ENCODE assay signal across 9 cellular contexts in the genomic region with DNA sequence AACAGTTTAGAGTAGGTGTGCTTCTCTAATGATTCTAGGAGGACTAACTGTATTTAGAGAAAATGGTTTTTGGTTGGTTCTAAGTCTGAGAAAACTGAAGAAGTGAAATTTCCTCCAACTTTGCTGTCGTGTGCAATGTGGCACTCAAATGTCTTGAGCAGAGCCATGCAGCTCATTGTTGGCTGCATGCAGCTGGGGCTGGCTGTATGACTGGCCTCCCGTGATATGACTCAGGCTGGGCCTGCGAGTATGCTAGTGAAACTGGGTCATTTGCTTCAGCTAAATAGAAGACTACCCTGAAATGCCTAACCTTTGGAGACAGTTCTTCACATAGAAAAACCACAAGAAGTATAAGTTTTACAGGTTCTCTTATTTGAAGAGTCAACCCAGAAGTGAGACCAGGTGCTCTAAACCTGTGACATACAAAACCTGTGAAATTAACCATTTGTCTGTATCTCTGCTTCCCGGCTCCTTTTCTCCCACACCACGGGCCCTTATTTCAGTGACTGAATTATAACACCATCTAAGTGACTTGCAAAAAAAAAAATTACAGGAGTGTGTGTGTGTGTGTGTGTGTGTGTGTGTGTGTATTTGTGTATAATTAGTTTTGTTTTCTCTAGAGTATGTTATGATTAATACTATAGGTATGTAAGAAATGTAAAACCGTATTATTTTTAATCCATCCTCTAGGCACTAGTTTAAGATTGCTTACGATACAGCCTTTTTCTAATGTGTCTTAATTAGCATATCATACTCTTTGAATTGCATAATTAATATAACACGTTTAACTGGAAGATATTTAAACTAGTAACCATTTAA. TPM values are rescaled to one million over a fixed set of nuclear protein-coding genes. Genes with fewer than 3 reads are reported as not detected.
DNase-seq lines count a peak whose midpoint lies in the region; ATAC-seq and TF ChIP-seq lines count a peak whose summit lies in the region.
"Had no signal": no experiment of that assay in that cellular context is flagged by ENCODE, and none has a peak within 500 bp of the region (broad histone marks: within the 10 kb centered on the region; RNA-seq: fewer than 3 reads in every experiment).

No MANE protein-coding gene starts in this region.

- no peak overlapping the region for H3K27ac ChIP-seq in breast epithelium
- no peak overlapping the region for H3K27ac ChIP-seq in spleen
- H3K27ac ChIP-seq: BLaER1 treated with 17β-estradiol and CSF1 and Interleukin-3, amounts not matched to agents 10 nM and 100 nM had no signal

- intact Hi-C loops in MCF 10A (cut with micrococcal nuclease), result no loop called here
- intact Hi-C loops in breast epithelium (cut with DNase I; ENCODE audit: low total_unique reads), result no loop called here
- intact Hi-C loops in spleen (cut with DNase I; ENCODE audit: low total_unique reads), result no loop called here

- POLR2A ChIA-PET in MCF 10A (lab: Yijun Ruan, JAX), result interaction anchor here (1.0 to 1.5 kb wide), 5 partner anchors 15 to 73 kb away, joined by 3 to 10 read pairs (median 4); a partner anchor contains a TSS
- POLR2A ChIA-PET in activated CD4-positive, alpha-beta T cell treated with anti-CD3 and anti-CD28 coated beads, Interleukin-2, amount 10 ng/mL, durations not matched to agents 7 days and 5 days (lab: Charles Lee), result interaction anchor here (0.6 to 1.6 kb wide), 3 partner anchors 72 to 660 kb away, joined by 3 to 7 read pairs (median 5); a partner anchor contains a TSS

- ATAC-seq in HG03095 (IDR thresholded peaks at IDR 0.05; ENCODE audit: unreplicated experiment), result peak; percentile 99
- peak; percentile 100 for ATAC-seq in stimulated activated naive B cell treated with anti-CD40 and anti-IgM and Interleukin-4, amounts not matched to agents 10 μg/mL and 1 μg/mL and 100 μg/mL, for 72 hours (replicated peaks)

- H3K36me3 ChIP-seq in breast epithelium (peaks cover 10% of the 10 kb centered on the region), spleen (peaks cover 0 to 97% (median 38%) of the 10 kb centered on the region in 6 donors)

- 56 to 80% (median 69%) methylated on average over 8 of the region's 8 CpGs for WGBS in spleen, 5 donors

- H3K9me3 ChIP-seq in breast epithelium, result peaks cover 0 to 21% of the 10 kb centered on the region in 2 donors
- H3K9me3 ChIP-seq in spleen, result peaks cover 0 to 7% (median 0%) of the 10 kb centered on the region in 8 donors

- H3K27me3 ChIP-seq in breast epithelium (no peaks in the 10 kb centered on the region), spleen (replicated peaks in 1 of 7) (no peaks in the 10 kb centered on the region)
- H3K27me3 ChIP-seq: BLaER1 treated with 17β-estradiol and CSF1 and Interleukin-3, amounts not matched to agents 10 nM and 100 nM had no signal

- no peak for TF ChIP-seq POLR2A in breast epithelium (IDR thresholded peaks at IDR 0.05)
- no peak for TF ChIP-seq POLR2A in spleen (IDR thresholded peaks at IDR 0.05)

- H3K36me3 Mint-ChIP-seq in MCF 10A (ENCODE audit: insufficient read depth, unreplicated experiment), result peaks cover 72% of the 10 kb centered on the region
- peaks cover 49% of the 10 kb centered on the region for H3K36me3 Mint-ChIP-seq in activated CD4-positive, alpha-beta T cell treated with anti-CD3 and anti-CD28 coated beads, Interleukin-2, amount 10 ng/mL, durations not matched to agents 7 days and 5 days (ENCODE audit: low read depth)
- H3K36me3 Mint-ChIP-seq in stimulated activated naive B cell treated with anti-CD40 and anti-IgM and Interleukin-4, amounts not matched to agents 10 μg/mL and 1 μg/mL and 100 μg/mL, for 72 hours, result peaks cover 28 to 39% of the 10 kb centered on the region in 2 donors

- peak overlapping the region; percentile 66 for H3K27ac Mint-ChIP-seq in MCF 10A (ENCODE audit: low read depth, unreplicated experiment)
- H3K27ac Mint-ChIP-seq in activated CD4-positive, alpha-beta T cell treated with anti-CD3 and anti-CD28 coated beads, Interleukin-2, amount 10 ng/mL, durations not matched to agents 7 days and 5 days, result peak overlapping the region; percentile 55
- peak overlapping the region; percentile 37 for H3K27ac Mint-ChIP-seq in stimulated activated naive B cell treated with anti-CD40 and anti-IgM and Interleukin-4, amounts not matched to agents 10 μg/mL and 1 μg/mL and 100 μg/mL, for 72 hours

- H3K27me3 Mint-ChIP-seq in MCF 10A (ENCODE audit: insufficient read depth, unreplicated experiment), result no peaks in the 10 kb centered on the region
- H3K27me3 Mint-ChIP-seq in activated CD4-positive, alpha-beta T cell treated with anti-CD3 and anti-CD28 coated beads, Interleukin-2, amount 10 ng/mL, durations not matched to agents 7 days and 5 days, result no peaks in the 10 kb centered on the region
- H3K27me3 Mint-ChIP-seq in stimulated activated naive B cell treated with anti-CD40 and anti-IgM and Interleukin-4, amounts not matched to agents 10 μg/mL and 1 μg/mL and 100 μg/mL, for 72 hours, result no peaks in the 10 kb centered on the region

- no peak for TF ChIP-seq CTCF in MCF 10A (IDR thresholded peaks at IDR 0.05; ENCODE audit: unreplicated experiment)
- TF ChIP-seq CTCF in breast epithelium (IDR thresholded peaks at IDR 0.05), result no peak
- no peak for TF ChIP-seq CTCF in spleen (IDR thresholded peaks at IDR 0.05 in 8 of 11, conservative IDR thresholded peaks at IDR 0.05 in 3 of 11)

- DNase-seq in MCF 10A (ENCODE audit: unreplicated experiment), result peak; percentile 59
- no peak for DNase-seq in breast epithelium (ENCODE audit: low spot score in 2 of 2)
- DNase-seq in activated CD4-positive, alpha-beta T cell treated with anti-CD3 and anti-CD28 coated beads, Interleukin-2, amount 10 ng/mL, durations not matched to agents 7 days and 5 days, result peak; percentile 43
- DNase-seq in germinal center (ENCODE audit: low spot score), result peak; percentile 14
- DNase-seq in stimulated activated naive B cell treated with anti-CD40 and anti-IgM and Interleukin-4, amounts not matched to agents 10 μg/mL and 1 μg/mL and 100 μg/mL, for 72 hours, result peak; percentile 54
- DNase-seq in NCI-H510A treated with DMSO at 0.1 percent for 48 hours (lab: John Stamatoyannopoulos, UW), result no peak
- no peak for DNase-seq in spleen

- H3K4me3 ChIP-seq in breast epithelium (no peak overlapping the region), spleen (no peak overlapping the region)
- H3K4me3 ChIP-seq: BLaER1 treated with 17β-estradiol and CSF1 and Interleukin-3, amounts not matched to agents 10 nM and 100 nM had no signal

- no peak overlapping the region for H3K4me3 Mint-ChIP-seq in MCF 10A (ENCODE audit: unreplicated experiment)
- no peak overlapping the region for H3K4me3 Mint-ChIP-seq in activated CD4-positive, alpha-beta T cell treated with anti-CD3 and anti-CD28 coated beads, Interleukin-2, amount 10 ng/mL, durations not matched to agents 7 days and 5 days
- H3K4me3 Mint-ChIP-seq in stimulated activated naive B cell treated with anti-CD40 and anti-IgM and Interleukin-4, amounts not matched to agents 10 μg/mL and 1 μg/mL and 100 μg/mL, for 72 hours, result no peak overlapping the region

- no TSS peak for BruUV-seq in MCF 10A (replicated peaks; lab: Mats Ljungman, UMichigan)

- no peaks in the 10 kb centered on the region for H3K9me3 Mint-ChIP-seq in MCF 10A (ENCODE audit: unreplicated experiment)
- H3K9me3 Mint-ChIP-seq in activated CD4-positive, alpha-beta T cell treated with anti-CD3 and anti-CD28 coated beads, Interleukin-2, amount 10 ng/mL, durations not matched to agents 7 days and 5 days, result peaks cover 2% of the 10 kb centered on the region
- H3K9me3 Mint-ChIP-seq in stimulated activated naive B cell treated with anti-CD40 and anti-IgM and Interleukin-4, amounts not matched to agents 10 μg/mL and 1 μg/mL and 100 μg/mL, for 72 hours, result no peaks in the 10 kb centered on the region

- CTCF ChIA-PET in MCF 10A (lab: Yijun Ruan, JAX), result interaction anchor here (1.0 kb wide), 3 partner anchors 9 to 72 kb away, joined by 3 read pairs; a partner anchor contains a TSS
- CTCF ChIA-PET in activated CD4-positive, alpha-beta T cell treated with anti-CD3 and anti-CD28 coated beads, Interleukin-2, amount 10 ng/mL, durations not matched to agents 7 days and 5 days (lab: Charles Lee), result interaction anchor here (0.9 to 2.3 kb wide), 2 partner anchors 16 to 72 kb away, joined by 3 to 10 read pairs; a partner anchor contains a TSS

- peaks cover 12% of the 10 kb centered on the region for H3K4me1 Mint-ChIP-seq in MCF 10A (ENCODE audit: insufficient read depth, unreplicated experiment)
- peaks cover 19% of the 10 kb centered on the region for H3K4me1 Mint-ChIP-seq in activated CD4-positive, alpha-beta T cell treated with anti-CD3 and anti-CD28 coated beads, Interleukin-2, amount 10 ng/mL, durations not matched to agents 7 days and 5 days
- peaks cover 3 to 13% of the 10 kb centered on the region in 2 donors for H3K4me1 Mint-ChIP-seq in stimulated activated naive B cell treated with anti-CD40 and anti-IgM and Interleukin-4, amounts not matched to agents 10 μg/mL and 1 μg/mL and 100 μg/mL, for 72 hours

- H3K4me1 ChIP-seq in breast epithelium (no peaks in the 10 kb centered on the region), spleen (peaks cover 0 to 2% (median 0%) of the 10 kb centered on the region in 6 donors)
- H3K4me1 ChIP-seq: BLaER1 treated with 17β-estradiol and CSF1 and Interleukin-3, amounts not matched to agents 10 nM and 100 nM had no signal

RNA-seq across cellular contexts. Expression of a gene that starts 15.9 kb away (rescaled TPM):
- 34.7 and 37.4 TPM in 2 replicates for total RNA-seq in MCF 10A (2022)
- total RNA-seq in breast epithelium, result 10 to 100 TPM; 46.9 to 67.6 (median 47.0) TPM
- 10 to 100 TPM; 20.1 to 21.2 TPM for total RNA-seq in activated CD4-positive, alpha-beta T cell treated with anti-CD3 and anti-CD28 coated beads, Interleukin-2, amount 10 ng/mL, durations not matched to agents 7 days and 5 days
- total RNA-seq in spleen, result 10 to 100 TPM; 23.5 to 44.5 (median 37.5) TPM
- polyA plus RNA-seq in spleen, result 10 to 100 TPM; 12.2 to 16.6 (median 15.3) TPM

Comparison
In these comparisons a context has a peak if more than half of its experiments do, and no peak if none do; other contexts are left out.
1. DNase-seq: peak in MCF 10A (single experiment), activated CD4-positive, alpha-beta T cell treated with anti-CD3 and anti-CD28 coated beads, Interleukin-2, amount 10 ng/mL, durations not matched to agents 7 days and 5 days (single experiment), germinal center (single experiment) and stimulated activated naive B cell treated with anti-CD40 and anti-IgM and Interleukin-4, amounts not matched to agents 10 μg/mL and 1 μg/mL and 100 μg/mL, for 72 hours (single experiment); none in breast epithelium (0 of 2), NCI-H510A treated with DMSO at 0.1 percent for 48 hours (single experiment) and spleen (single experiment).
2. Peak in every context shown above with its lines, with median percentiles within 50 percentile points of each other: H3K27ac Mint-ChIP-seq.